8 cellular contexts compared by ENCODE assay signal in genomic region chr1:173866462-173866861, GRCh38. TPM values are rescaled to one million over a fixed set of nuclear protein-coding genes. Genes with fewer than 3 reads are reported as not detected.
DNase-seq lines count a peak whose midpoint lies in the region; ATAC-seq and TF ChIP-seq lines count a peak whose summit lies in the region.

No MANE protein-coding gene starts in this region.

- 0 out of 2 replicates have a peak, but pooled peaks cover 4% of the 10 kb centered on the region for H3K4me1 ChIP-seq in HUES6 (ENCODE audit: control insufficient read depth, insufficient read depth, low read length)
- peaks cover 5% of the 10 kb centered on the region for H3K4me1 ChIP-seq in mesodermal cell (ENCODE audit: control insufficient read depth, insufficient read depth, low read length, poor library complexity, severe bottlenecking)

- H3K27me3 Mint-ChIP-seq in brain, result peaks cover 9% of the 10 kb centered on the region

- peaks cover 62% of the 10 kb centered on the region for H3K4me1 Mint-ChIP-seq in brain

- peaks cover 0 to 11% (median 4%) of the 10 kb centered on the region in 5 experiments for H3K9me3 Mint-ChIP-seq in brain

- H3K9ac ChIP-seq in HUES6 (ENCODE audit: low read length), result peak overlapping the region; percentile 98

- H3K27ac ChIP-seq in HUES6 (ENCODE audit: low read depth, low read length) (peak overlapping the region; percentile 96), mesodermal cell (ENCODE audit: low read depth, low read length, severe bottlenecking) (peak overlapping the region; percentile 90)

- no peaks in the 10 kb centered on the region for H3K27me3 ChIP-seq in HUES6 (ENCODE audit: control insufficient read depth, insufficient read depth, low read length)

- peaks cover 65% of the 10 kb centered on the region for H3K36me3 Mint-ChIP-seq in brain

- 0% methylated on average over 1 of the region's 1 CpG; no CpG with 5 or more reads in 1 of the 2 experiments for WGBS in mesodermal cell (ENCODE audit: insufficient coverage in 2 of 2), 2 experiments

- H3K9me3 ChIP-seq in HUES6 (ENCODE audit: control insufficient read depth, insufficient read depth, low read depth, low read length) (no peaks in the 10 kb centered on the region), mesodermal cell (ENCODE audit: control insufficient read depth, low read length) (no peaks in the 10 kb centered on the region)

- no peak for TF ChIP-seq CTCF in AG10803 (conservative IDR thresholded peaks at IDR 0.05; ENCODE audit: low read length)
- TF ChIP-seq CTCF in brain (conservative IDR thresholded peaks at IDR 0.05), result no peak
- TF ChIP-seq CTCF in omental fat pad (IDR thresholded peaks at IDR 0.05), result no peak

- H3K36me3 ChIP-seq in HUES6 (ENCODE audit: control insufficient read depth, insufficient read depth, low read length) (peaks cover 64% of the 10 kb centered on the region), mesodermal cell (ENCODE audit: control insufficient read depth, insufficient read depth, low read length) (peaks cover 64% of the 10 kb centered on the region)

- peak overlapping the region; percentile 98 to 100 (median 98) for H3K27ac Mint-ChIP-seq in brain

- H3K4me3 ChIP-seq in AG10803 (ENCODE audit: low read length), result peak overlapping the region; percentile 96
- H3K4me3 ChIP-seq in HUES6 (ENCODE audit: low read depth, low read length), result peak overlapping the region; percentile 97
- H3K4me3 ChIP-seq in mesodermal cell (ENCODE audit: extremely low read depth, insufficient read depth, low read length, poor library complexity, severe bottlenecking), result peak overlapping the region; percentile 80

- peak overlapping the region; percentile 95 to 100 (median 98) for H3K4me3 Mint-ChIP-seq in brain

- ATAC-seq in omental fat pad (ENCODE audit: low FRiP score), result no peak

- DNase-seq in AG10803 (ENCODE audit: low read depth) (no peak), omental fat pad (ENCODE audit: low spot score) (no peak), NCI-H446 treated with DMSO at 0.1 percent for 48 hours (lab: John Stamatoyannopoulos, UW) (no peak), GM19240 (ENCODE audit: insufficient read length, low spot score) (no peak)
- no peak for DNase-seq in activated CD4-positive, alpha-beta T cell treated with anti-CD3 and anti-CD28 coated beads for 48 hours

RNA-seq across cellular contexts. Expression of gene GAS5, which starts 1.3 kb away (rescaled TPM):
- 188 TPM for polyA plus RNA-seq in brain (ENCODE audit: insufficient read depth, low read depth, low replicate concordance)
- 347 TPM for polyA plus RNA-seq in mesodermal cell (2013, experiment 1 of 2)
- polyA plus RNA-seq in mesodermal cell (2013, experiment 2 of 2), result 363 TPM
- total RNA-seq in omental fat pad, result 100 to 1,000 TPM; 312 to 565 (median 443) TPM

RNA-seq across cellular contexts. Expression of gene ZBTB37, which starts 1.7 kb away (rescaled TPM):
- polyA plus RNA-seq in brain (ENCODE audit: insufficient read depth, low read depth, low replicate concordance), result 0.76 TPM
- 4.3 TPM for polyA plus RNA-seq in mesodermal cell (2013, experiment 1 of 2)
- 3.2 TPM for polyA plus RNA-seq in mesodermal cell (2013, experiment 2 of 2)
- 10 to 100 TPM in 2 of 4 donors, 1 to 10 TPM in 2; 5.5 to 16.1 (median 12.1) TPM for total RNA-seq in omental fat pad

RNA-seq across cellular contexts. Expression of gene CENPL, which starts 41.8 kb away (rescaled TPM):
- 10.2 TPM for polyA plus RNA-seq in brain (ENCODE audit: insufficient read depth, low read depth, low replicate concordance)
- polyA plus RNA-seq in mesodermal cell (2013, experiment 1 of 2), result 8.9 TPM
- 9.3 TPM for polyA plus RNA-seq in mesodermal cell (2013, experiment 2 of 2)
- total RNA-seq in omental fat pad, result 1 to 10 TPM; 2.6 to 6.9 (median 5.8) TPM

RNA-seq across cellular contexts. Expression of gene DARS2, which starts 42.0 kb away (rescaled TPM):
- polyA plus RNA-seq in brain (ENCODE audit: insufficient read depth, low read depth, low replicate concordance), result 21.7 TPM
- polyA plus RNA-seq in mesodermal cell (2013, experiment 1 of 2), result 20.5 TPM
- polyA plus RNA-seq in mesodermal cell (2013, experiment 2 of 2), result 23.1 TPM
- 10 to 100 TPM in 2 of 4 donors, 1 to 10 TPM in 2; 9.5 to 16.9 (median 12.1) TPM for total RNA-seq in omental fat pad

RNA-seq across cellular contexts. Expression of gene SERPINC1, which starts 50.7 kb away (rescaled TPM):
- 0.22 TPM for polyA plus RNA-seq in brain (ENCODE audit: insufficient read depth, low read depth, low replicate concordance)
- polyA plus RNA-seq in mesodermal cell (2013, experiment 1 of 2), result not detected
- not detected for polyA plus RNA-seq in mesodermal cell (2013, experiment 2 of 2)
- total RNA-seq in omental fat pad, result under 1 TPM in 1 of 4 donors, not detected in 3; 0.63 TPM
